Comparison of ENCODE assay signal across 15 cellular contexts in the genomic region with DNA sequence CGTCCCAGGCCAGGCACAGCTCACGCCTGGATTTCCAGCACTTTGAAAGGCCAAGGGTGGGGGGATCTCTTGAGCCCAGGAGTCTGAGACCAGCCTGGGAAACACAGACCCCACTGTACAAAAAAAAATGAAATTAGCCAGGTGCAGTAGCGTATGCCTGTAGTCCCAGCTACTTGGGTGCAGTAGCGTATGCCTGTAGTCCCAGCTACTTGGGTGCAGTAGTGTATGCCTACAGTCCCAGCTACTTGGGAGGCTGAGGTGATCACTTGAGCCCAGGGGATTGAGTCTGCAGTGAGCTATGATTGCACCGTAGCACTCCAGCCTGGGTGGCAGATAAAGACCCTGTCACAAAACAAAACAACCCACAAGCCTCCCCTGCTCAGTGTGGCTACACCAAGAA. TPM values are rescaled to one million over a fixed set of nuclear protein-coding genes. Genes with fewer than 3 reads are reported as not detected.
DNase-seq lines count a peak whose midpoint lies in the region; ATAC-seq and TF ChIP-seq lines count a peak whose summit lies in the region.
"Had no signal": no experiment of that assay in that cellular context is flagged by ENCODE, and none has a peak within 500 bp of the region (broad histone marks: within the 10 kb centered on the region; RNA-seq: fewer than 3 reads in every experiment).

No MANE protein-coding gene starts in this region.

- H3K27me3 Mint-ChIP-seq in activated T-helper 17 cell treated with anti-CD3 and anti-CD28 coated beads, Interleukin-2, amount 50 U/mL, for 72 hours, result no peaks in the 10 kb centered on the region
- no peaks in the 10 kb centered on the region for H3K27me3 Mint-ChIP-seq in osteocyte (ENCODE audit: unreplicated experiment)

- TF ChIP-seq CTCF in DND-41 (IDR thresholded peaks at IDR 0.05; ENCODE audit: borderline replicate concordance, extremely low read depth, low read length, poor library complexity, severe bottlenecking), result no peak
- TF ChIP-seq CTCF in HEK293 (tag by site-specific recombination; IDR thresholded peaks at IDR 0.05), result no peak
- no peak for TF ChIP-seq CTCF in osteocyte (IDR thresholded peaks at IDR 0.05)

- H3K9ac ChIP-seq in DND-41 (ENCODE audit: low read depth, low read length), result no peak overlapping the region
- H3K9ac ChIP-seq: BLaER1 had no signal

- peak; percentile 23; the same call in 2 of the 3 replicates for ATAC-seq in DND-41 (ENCODE audit: insufficient read depth, low read depth)
- peak; percentile 37 for ATAC-seq in activated T-helper 17 cell treated with anti-CD3 and anti-CD28 coated beads, Interleukin-2, amount 50 U/mL, for 72 hours (replicated peaks)

- peaks cover 6% of the 10 kb centered on the region; the same call in 1 of the 2 replicates for H4K20me1 ChIP-seq in DND-41 (ENCODE audit: insufficient read depth, low read length)
- H4K20me1 ChIP-seq: BLaER1 had no signal

- peaks cover 21% of the 10 kb centered on the region for H3K79me2 ChIP-seq in DND-41 (ENCODE audit: insufficient read depth, low read length)

- no peaks in the 10 kb centered on the region for H3K27me3 ChIP-seq in DND-41 (ENCODE audit: insufficient read depth, low read length, poor library complexity)
- H3K27me3 ChIP-seq: BLaER1, dorsolateral prefrontal cortex, esophagus muscularis mucosa, suprapubic skin had no signal

- H3K4me1 ChIP-seq in DND-41 (ENCODE audit: insufficient read depth, low read length) (no peaks in the 10 kb centered on the region), HEK293 (ENCODE audit: control insufficient read depth, insufficient read depth, low read length) (no peaks in the 10 kb centered on the region)

- no peak overlapping the region for H2AFZ ChIP-seq in DND-41 (ENCODE audit: low read depth, low read length)

- peaks cover 53% of the 10 kb centered on the region for H3K36me3 ChIP-seq in DND-41 (ENCODE audit: insufficient read depth, low read length)
- H3K36me3 ChIP-seq in HEK293 (ENCODE audit: control insufficient read depth in 2 of 2, insufficient read depth in 1 of 2, low read length in 2 of 2), result peaks cover 15 to 35% of the 10 kb centered on the region in 2 experiments

- no peak overlapping the region for H3K4me2 ChIP-seq in DND-41 (ENCODE audit: insufficient read depth, low read length)
- H3K4me2 ChIP-seq: BLaER1 had no signal

- CTCF ChIA-PET in HEK293 (lab: Yijun Ruan, JAX), result interaction anchor here (1.0 kb wide), 1 partner anchor 14 kb away, joined by 4 read pairs; no protein-coding TSS in a partner anchor

- DNase-seq in DND-41, result no peak
- no peak for DNase-seq in osteocyte (ENCODE audit: extremely low spot score, unreplicated experiment)
- no peak for DNase-seq in NCI-H1930 (lab: John Stamatoyannopoulos, UW)
- DNase-seq in NCI-H1092 treated with DMSO at 0.1 percent for 48 hours (lab: John Stamatoyannopoulos, UW), result no peak
- DNase-seq in NCI-H446 (lab: John Stamatoyannopoulos, UW), result no peak
- DNase-seq: DMS53, dorsolateral prefrontal cortex, natural killer cell, NCI-H748 treated with DMSO at 0.1 percent for 48 hours, RPMI8226 had no signal

- no peaks in the 10 kb centered on the region for H3K9me3 Mint-ChIP-seq in activated T-helper 17 cell treated with anti-CD3 and anti-CD28 coated beads, Interleukin-2, amount 50 U/mL, for 72 hours
- H3K9me3 Mint-ChIP-seq in osteocyte (ENCODE audit: unreplicated experiment), result no peaks in the 10 kb centered on the region
- H3K9me3 Mint-ChIP-seq: natural killer cell had no signal

- H3K4me3 ChIP-seq in DND-41 (ENCODE audit: low read depth in 1 of 2, low read length in 2 of 2) (no peak overlapping the region), HEK293 (ENCODE audit: low read depth, low read length) (no peak overlapping the region)
- H3K4me3 ChIP-seq: BLaER1, dorsolateral prefrontal cortex, esophagus muscularis mucosa, suprapubic skin had no signal

- no peak overlapping the region; the same call in 1 of the 2 replicates for H3K27ac ChIP-seq in DND-41 (ENCODE audit: low read length)
- H3K27ac ChIP-seq in HEK293 (ENCODE audit: extremely low read depth, low read depth, low read length), result no peak overlapping the region
- H3K27ac ChIP-seq: BLaER1, suprapubic skin had no signal

- no peak overlapping the region for H3K27ac Mint-ChIP-seq in activated T-helper 17 cell treated with anti-CD3 and anti-CD28 coated beads, Interleukin-2, amount 50 U/mL, for 72 hours
- peak overlapping the region; percentile 34 for H3K27ac Mint-ChIP-seq in osteocyte (ENCODE audit: unreplicated experiment)

- H3K4me1 Mint-ChIP-seq in activated T-helper 17 cell treated with anti-CD3 and anti-CD28 coated beads, Interleukin-2, amount 50 U/mL, for 72 hours, result peaks cover 8% of the 10 kb centered on the region
- H3K4me1 Mint-ChIP-seq in osteocyte (ENCODE audit: unreplicated experiment), result no peaks in the 10 kb centered on the region

- no peaks in the 10 kb centered on the region for H3K9me3 ChIP-seq in DND-41 (ENCODE audit: insufficient read depth, low read length, severe bottlenecking)
- H3K9me3 ChIP-seq in HEK293 (ENCODE audit: control insufficient read depth, insufficient read depth, low read depth, low read length), result no peaks in the 10 kb centered on the region
- H3K9me3 ChIP-seq: BLaER1, esophagus muscularis mucosa, suprapubic skin had no signal

- POLR2A ChIA-PET in HEK293 (lab: Yijun Ruan, JAX), result interaction anchor here (0.8 to 2.9 kb wide), 6 partner anchors 25 to 96 kb away, joined by 4 to 16 read pairs (median 6); a partner anchor contains a TSS

- H3K36me3 Mint-ChIP-seq in activated T-helper 17 cell treated with anti-CD3 and anti-CD28 coated beads, Interleukin-2, amount 50 U/mL, for 72 hours (ENCODE audit: low read depth), result peaks cover 41% of the 10 kb centered on the region
- peaks cover 15% of the 10 kb centered on the region for H3K36me3 Mint-ChIP-seq in osteocyte (ENCODE audit: unreplicated experiment)
- H3K36me3 Mint-ChIP-seq: natural killer cell had no signal

- peak overlapping the region; percentile 14 for H3K4me3 Mint-ChIP-seq in activated T-helper 17 cell treated with anti-CD3 and anti-CD28 coated beads, Interleukin-2, amount 50 U/mL, for 72 hours
- no peak overlapping the region for H3K4me3 Mint-ChIP-seq in osteocyte (ENCODE audit: unreplicated experiment)
- H3K4me3 Mint-ChIP-seq: natural killer cell had no signal

TF ChIP-seq in HEK293, 187 proteins besides CTCF, POLR2A, EP300 and RAD21:
- TF ChIP-seq ZNF830 (tag by site-specific recombination; IDR thresholded peaks at IDR 0.05; ENCODE audit: low read depth) (no peak), OSR2 (tag by site-specific recombination; IDR thresholded peaks at IDR 0.05) (peak; percentile 17; the same call in 1 of the 2 replicates), ZNF112 (tag by site-specific recombination; IDR thresholded peaks at IDR 0.05) (no peak), GLIS1 (tag by site-specific recombination; IDR thresholded peaks at IDR 0.05) (no peak), ZNF660 (tag by site-specific recombination; IDR thresholded peaks at IDR 0.05) (no peak)
- TF ChIP-seq, protein P1, sequence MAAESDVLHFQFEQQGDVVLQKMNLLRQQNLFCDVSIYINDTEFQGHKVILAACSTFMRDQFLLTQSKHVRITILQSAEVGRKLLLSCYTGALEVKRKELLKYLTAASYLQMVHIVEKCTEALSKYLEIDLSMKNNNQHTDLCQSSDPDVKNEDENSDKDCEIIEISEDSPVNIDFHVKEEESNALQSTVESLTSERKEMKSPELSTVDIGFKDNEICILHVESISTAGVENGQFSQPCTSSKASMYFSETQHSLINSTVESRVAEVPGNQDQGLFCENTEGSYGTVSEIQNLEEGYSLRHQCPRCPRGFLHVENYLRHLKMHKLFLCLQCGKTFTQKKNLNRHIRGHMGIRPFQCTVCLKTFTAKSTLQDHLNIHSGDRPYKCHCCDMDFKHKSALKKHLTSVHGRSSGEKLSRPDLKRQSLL (tag by site-specific recombination; IDR thresholded peaks at IDR 0.05), result no peak

RNA-seq across cellular contexts. Expression of a gene that starts 27.0 kb away (rescaled TPM):
- 100 to 1,000 TPM in 1 of 2 donors, 10 to 100 TPM in 1; 97.4 to 113 TPM for total RNA-seq in activated T-helper 17 cell treated with anti-CD3 and anti-CD28 coated beads, Interleukin-2, amount 50 U/mL, for 72 hours
- total RNA-seq in osteocyte, result 8.6 and 12.3 TPM in 2 replicates

RNA-seq across cellular contexts. Expression of a gene that starts 45.2 kb away (rescaled TPM):
- 10 to 100 TPM; 23.6 to 31.6 TPM for total RNA-seq in activated T-helper 17 cell treated with anti-CD3 and anti-CD28 coated beads, Interleukin-2, amount 50 U/mL, for 72 hours
- 25.4 and 27.9 TPM in 2 replicates for total RNA-seq in osteocyte

RNA-seq across cellular contexts. Expression of a gene that starts 54.6 kb away (rescaled TPM):
- 10 to 100 TPM; 53.6 to 83.2 TPM for total RNA-seq in activated T-helper 17 cell treated with anti-CD3 and anti-CD28 coated beads, Interleukin-2, amount 50 U/mL, for 72 hours
- total RNA-seq in osteocyte, result 49.6 and 50.4 TPM in 2 replicates

RNA-seq across cellular contexts. Expression of a gene that starts 54.8 kb away (rescaled TPM):
- 10 to 100 TPM; 63.2 to 71.9 TPM for total RNA-seq in activated T-helper 17 cell treated with anti-CD3 and anti-CD28 coated beads, Interleukin-2, amount 50 U/mL, for 72 hours
- 34.3 and 34.6 TPM in 2 replicates for total RNA-seq in osteocyte
